8 cellular contexts compared by ENCODE assay signal in the genomic region with DNA sequence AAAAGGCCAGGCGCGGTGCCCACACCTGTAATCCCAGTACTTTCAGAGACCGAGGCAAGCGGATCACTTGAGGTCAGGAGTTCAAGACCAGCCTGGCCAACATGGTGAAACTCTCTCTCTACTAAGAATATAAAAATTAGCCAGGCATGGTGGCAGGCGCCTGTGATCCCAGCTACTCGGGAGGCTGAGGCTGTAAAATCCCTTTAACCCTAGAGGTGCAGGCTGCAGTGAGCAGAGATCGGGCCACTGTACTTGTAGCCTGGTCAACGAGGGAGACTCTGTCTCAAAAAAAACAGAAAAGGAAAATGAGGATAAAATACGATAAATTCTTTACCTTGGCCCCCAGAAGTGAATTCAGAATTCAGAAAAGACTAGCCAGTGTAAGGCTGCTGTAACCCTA. TPM values are rescaled to one million over a fixed set of nuclear protein-coding genes. Genes with fewer than 3 reads are reported as not detected.
DNase-seq lines count a peak whose midpoint lies in the region; ATAC-seq and TF ChIP-seq lines count a peak whose summit lies in the region.

No MANE protein-coding gene starts in this region.

- H3K9me3 ChIP-seq in left ventricle myocardium inferior (replicated peaks) (peaks cover under 1% of the 10 kb centered on the region), body of pancreas (no peaks in the 10 kb centered on the region), uterus (no peaks in the 10 kb centered on the region)

- H3K36me3 ChIP-seq in left ventricle myocardium inferior (no peaks in the 10 kb centered on the region), body of pancreas (replicated peaks in 1 of 2; ENCODE audit: insufficient read depth in 1 of 2, low read depth in 2 of 2) (no peaks in the 10 kb centered on the region), uterus (no peaks in the 10 kb centered on the region)

- peaks cover 5% of the 10 kb centered on the region for H3K36me3 Mint-ChIP-seq in mesothelial cell of epicardium

- peaks cover 34% of the 10 kb centered on the region for H3K4me1 ChIP-seq in left ventricle myocardium inferior
- peaks cover 13% of the 10 kb centered on the region for H3K4me1 ChIP-seq in body of pancreas
- H3K4me1 ChIP-seq in uterus, result peaks cover 0 to 3% of the 10 kb centered on the region in 2 donors

- peak overlapping the region; percentile 96 for H3K27ac Mint-ChIP-seq in mesothelial cell of epicardium

- H3K27me3 ChIP-seq in left ventricle myocardium inferior (ENCODE audit: low read depth) (no peaks in the 10 kb centered on the region), body of pancreas (no peaks in the 10 kb centered on the region), uterus (no peaks in the 10 kb centered on the region)

- WGBS in body of pancreas, 2 donors, result 59 to 60% methylated on average over 9 of the region's 9 CpGs

- peaks cover 5% of the 10 kb centered on the region for H3K9me3 Mint-ChIP-seq in mesothelial cell of epicardium

- ATAC-seq in body of pancreas, result no peak
- ATAC-seq in GM21786 (IDR thresholded peaks at IDR 0.05; ENCODE audit: unreplicated experiment), result no peak

- intact Hi-C loops in left ventricle myocardium inferior (cut with micrococcal nuclease) (no loop called here), cardiac septum (cut with DNase I) (no loop called here), body of pancreas (cut with DNase I) (no loop called here), uterus (cut with DNase I; ENCODE audit: low total_unique reads) (no loop called here)

- peak overlapping the region; percentile 100 for H3K27ac ChIP-seq in left ventricle myocardium inferior (replicated peaks)
- peak overlapping the region in 3 of 4 donors; percentile 82 to 99 (median 97) for H3K27ac ChIP-seq in body of pancreas
- peak overlapping the region; percentile 95 to 98 for H3K27ac ChIP-seq in uterus

- H3K4me3 Mint-ChIP-seq in mesothelial cell of epicardium, result peak overlapping the region; percentile 81

- H3K4me3 ChIP-seq in left ventricle myocardium inferior, result peak overlapping the region; percentile 98
- H3K4me3 ChIP-seq in body of pancreas, result no peak overlapping the region
- H3K4me3 ChIP-seq in uterus, result peak overlapping the region in 1 of 2 donors; percentile 99

- TF ChIP-seq CTCF in left ventricle myocardium inferior (IDR thresholded peaks at IDR 0.05; ENCODE audit: borderline replicate concordance) (no peak), body of pancreas (IDR thresholded peaks at IDR 0.05) (no peak), mesothelial cell of epicardium (IDR thresholded peaks at IDR 0.05; ENCODE audit: unreplicated experiment) (no peak), uterus (IDR thresholded peaks at IDR 0.05) (no peak)

- TF ChIP-seq POLR2A in body of pancreas (IDR thresholded peaks at IDR 0.05) (no peak), uterus (IDR thresholded peaks at IDR 0.05) (no peak)

- H3K4me1 Mint-ChIP-seq in mesothelial cell of epicardium, result peaks cover 11% of the 10 kb centered on the region

- no peak for DNase-seq in left ventricle myocardium inferior
- DNase-seq in cardiac septum (ENCODE audit: low spot score), result no peak
- DNase-seq in body of pancreas, result no peak
- no peak for DNase-seq in mesothelial cell of epicardium (ENCODE audit: low spot score in 2 of 2, unreplicated experiment in 2 of 2)
- DNase-seq in uterus, result no peak
- DNase-seq in stimulated activated CD4-positive, alpha-beta T cell treated with anti-CD3 and anti-CD28 coated beads, Interleukin-2, amount 100 ng/mL, for 24 hours, result no peak
- no peak for DNase-seq in NCI-H1417 (lab: John Stamatoyannopoulos, UW)

- no peaks in the 10 kb centered on the region for H3K27me3 Mint-ChIP-seq in mesothelial cell of epicardium (ENCODE audit: low read depth)

RNA-seq across cellular contexts. Expression of gene TMEM50B, which starts 1.6 kb away (rescaled TPM):
- total RNA-seq in left ventricle myocardium inferior, result 37.0 TPM
- total RNA-seq in cardiac septum, result 31.7 TPM
- 10 to 100 TPM; 49.8 to 50.4 TPM for total RNA-seq in body of pancreas
- total RNA-seq in mesothelial cell of epicardium, result 37.3 to 41.1 TPM (median 39.5 TPM) in 3 replicates
- 100 to 1,000 TPM in 1 of 4 donors, 10 to 100 TPM in 3; 43.3 to 116 (median 76.7) TPM for total RNA-seq in uterus

RNA-seq across cellular contexts. Expression of gene DNAJC28, which starts 13.3 kb away (rescaled TPM):
- total RNA-seq in left ventricle myocardium inferior (6.5 TPM), cardiac septum (4.6 TPM), body of pancreas (1 to 10 TPM; 1.3 to 2.3 TPM), mesothelial cell of epicardium (2.6 to 3.1 TPM (median 2.8 TPM) in 3 replicates), uterus (1 to 10 TPM in 2 of 4 donors, not detected in 2; 1.4 to 2.1 TPM)
